1 cellular context compared by ENCODE assay signal in genomic region chr17:45277216-45277849, GRCh38.
A peak's percentile ranks its signal among the peaks of the same experiment; 100 is the strongest.
TF ChIP-seq lines count a peak whose summit lies in the region.

No MANE protein-coding gene starts in this region.

TF ChIP-seq in K562, 482 proteins besides CTCF, POLR2A, EP300 and RAD21 (continued from another document and continues in another):
- TF ChIP-seq PREB (CRISPR knock-in tag; IDR thresholded peaks at IDR 0.05) (no peak), ZNF609 (CRISPR knock-in tag; IDR thresholded peaks at IDR 0.05; ENCODE audit: borderline replicate concordance) (no peak), SMARCA4 (IDR thresholded peaks at IDR 0.05) (peak; percentile 48; the same call in 1 of the 2 replicates), ELF4 (CRISPR knock-in tag; IDR thresholded peaks at IDR 0.05) (0 out of 2 replicates have a peak, but pooled peaks have one; percentile 3), TAF7 (tag; IDR thresholded peaks at IDR 0.05) (no peak), C11orf30 (IDR thresholded peaks at IDR 0.05; ENCODE audit: low read depth) (peak; percentile 100), SP1 (CRISPR knock-in tag; IDR thresholded peaks at IDR 0.05) (peak; percentile 59), PKNOX1 (IDR thresholded peaks at IDR 0.05) (0 out of 2 replicates have a peak, but pooled peaks have one; percentile 16), ZFX (CRISPR knock-in tag; IDR thresholded peaks at IDR 0.05) (no peak), CREM (IDR thresholded peaks at IDR 0.05; ENCODE audit: low read depth) (peak; percentile 42; the same call in 1 of the 2 replicates), NELFE (IDR thresholded peaks at IDR 0.05; ENCODE audit: insufficient read depth, insufficient read length) (no peak), E2F3 (CRISPR knock-in tag; IDR thresholded peaks at IDR 0.05) (0 out of 2 replicates have a peak, but pooled peaks have one; percentile 33), CREB3L1 (IDR thresholded peaks at IDR 0.05; ENCODE audit: borderline replicate concordance, low read depth) (0 out of 2 replicates have a peak, but pooled peaks have one; percentile 40), KLF16 (IDR thresholded peaks at IDR 0.05) (0 out of 2 replicates have a peak, but pooled peaks have one; percentile 43), TAF9B (IDR thresholded peaks at IDR 0.05; ENCODE audit: partially characterized antibody) (no peak), ATF1 (CRISPR knock-in tag; IDR thresholded peaks at IDR 0.05) (no peak), ATF1 (tag; IDR thresholded peaks at IDR 0.05) (peak; percentile 45; the same call in 1 of the 2 replicates), NCOA4 (IDR thresholded peaks at IDR 0.05; ENCODE audit: partially characterized antibody) (no peak), CC2D1A (IDR thresholded peaks at IDR 0.05) (peak; percentile 65), PRMT5 (CRISPR knock-in tag; IDR thresholded peaks at IDR 0.05) (no peak), PPARD (CRISPR knock-in tag; IDR thresholded peaks at IDR 0.05) (no peak), NFIC (IDR thresholded peaks at IDR 0.05) (peak; percentile 98), GATA2 (CRISPR knock-in tag; IDR thresholded peaks at IDR 0.05) (0 out of 2 replicates have a peak, but pooled peaks have one; percentile 8), ZNF311 (CRISPR knock-in tag; IDR thresholded peaks at IDR 0.05) (no peak), HBP1 (CRISPR knock-in tag; IDR thresholded peaks at IDR 0.05) (peak; percentile 26; the same call in 1 of the 2 replicates), ATF7 (IDR thresholded peaks at IDR 0.05) (0 out of 2 replicates have a peak, but pooled peaks have one; percentile 55), CTCFL (IDR thresholded peaks at IDR 0.05; ENCODE audit: borderline replicate concordance, insufficient read depth, low read depth, low read length, poor library complexity, severe bottlenecking) (peak; percentile 56), ZNF24 (IDR thresholded peaks at IDR 0.05) (peak; percentile 9; the same call in 1 of the 2 replicates), ARID2 (IDR thresholded peaks at IDR 0.05) (peak; percentile 89), IRF2 (CRISPR knock-in tag; IDR thresholded peaks at IDR 0.05) (no peak), TAF1 (IDR thresholded peaks at IDR 0.05; ENCODE audit: control insufficient read depth, extremely low read depth, insufficient read depth, low read length, severe bottlenecking) (no peak), ZNF12 (CRISPR knock-in tag; IDR thresholded peaks at IDR 0.05) (no peak), PML (IDR thresholded peaks at IDR 0.05; ENCODE audit: low read length) (no peak), PHF8 (IDR thresholded peaks at IDR 0.05; ENCODE audit: borderline replicate concordance, low read length) (no peak), CBX3 (IDR thresholded peaks at IDR 0.05; ENCODE audit: borderline replicate concordance in 1 of 2, low read length in 2 of 2) (no peak), HCFC1 (IDR thresholded peaks at IDR 0.05; ENCODE audit: low read depth, low read length) (0 out of 2 replicates have a peak, but pooled peaks have one; percentile 8), ATF6 (CRISPR knock-in tag; IDR thresholded peaks at IDR 0.05) (no peak), ZNF347 (CRISPR knock-in tag; IDR thresholded peaks at IDR 0.05; ENCODE audit: low read depth) (no peak), E2F6 (IDR thresholded peaks at IDR 0.05; ENCODE audit: borderline replicate concordance in 1 of 2, extremely low read depth in 1 of 2, insufficient read depth in 1 of 2, insufficient read length in 1 of 2, low read depth in 1 of 2, low read length in 1 of 2, poor library complexity in 1 of 2, severe bottlenecking in 1 of 2) (peak; percentile 67 to 69), SMAD1 (IDR thresholded peaks at IDR 0.05; ENCODE audit: low read depth, low read length, partially characterized antibody) (no peak), ZNF511 (CRISPR knock-in tag; IDR thresholded peaks at IDR 0.05) (no peak), KDM1A (IDR thresholded peaks at IDR 0.05) (peak in 1 of 2 experiments; percentile 34; a peak in 1 of 4 replicates), ARID4B (CRISPR knock-in tag; IDR thresholded peaks at IDR 0.05) (no peak)
